ENCODE assay signal across 8 cellular contexts in genomic region chr17:79042421-79043190, GRCh38. TPM values are rescaled to one million over a fixed set of nuclear protein-coding genes. Genes with fewer than 3 reads are reported as not detected.
A peak's percentile ranks its signal among the peaks of the same experiment; 100 is the strongest.
DNase-seq lines count a peak whose midpoint lies in the region; ATAC-seq and TF ChIP-seq lines count a peak whose summit lies in the region.

No MANE protein-coding gene starts in this region.

- H3K4me3 Mint-ChIP-seq in activated CD4-positive, alpha-beta T cell treated with anti-CD3 and anti-CD28 coated beads for 36 hours: no peak overlapping the region

- intact Hi-C loops in activated CD4-positive, alpha-beta T cell treated with anti-CD3 and anti-CD28 coated beads for 36 hours (cut with DNase I, micrococcal nuclease): loop anchor here in 1 of 2 experiments (1.0 kb wide), 2 partner anchors 23 to 56 kb away; no protein-coding TSS in a partner anchor

- DNase-seq in GM10248 (ENCODE audit: extremely low spot score) (peak; percentile 68), NB4 (ENCODE audit: low read depth) (peak; percentile 50), cerebellum (ENCODE audit: low spot score) (peak; percentile 57), lung (ENCODE audit: low spot score) (peak; percentile 51), NCI-H446 treated with DMSO at 0.1 percent for 48 hours (lab: John Stamatoyannopoulos, UW) (no peak), RKO (ENCODE audit: low spot score) (no peak)
- DNase-seq in activated CD4-positive, alpha-beta T cell treated with anti-CD3 and anti-CD28 coated beads for 36 hours: peak; percentile 73
- DNase-seq in stimulated activated CD8-positive, alpha-beta memory T cell treated with anti-CD3 and anti-CD28 coated beads, Interleukin-4, amount 100 ng/mL, for 1 hour (ENCODE audit: low read depth in 2 of 2, low spot score in 1 of 2): peak; percentile 39 to 53

- no peaks in the 10 kb centered on the region for H3K36me3 Mint-ChIP-seq in activated CD4-positive, alpha-beta T cell treated with anti-CD3 and anti-CD28 coated beads for 36 hours (ENCODE audit: low read depth)

- peak; percentile 42 for ATAC-seq in activated CD4-positive, alpha-beta T cell treated with anti-CD3 and anti-CD28 coated beads for 36 hours
- no peak for ATAC-seq in lung (ENCODE audit: insufficient read depth, low FRiP score)

- peaks cover 0 to 2% of the 10 kb centered on the region in 2 donors for H3K36me3 ChIP-seq in lung (ENCODE audit: control insufficient read depth in 2 of 2, insufficient read depth in 2 of 2, low read length in 2 of 2)

- peak; percentile 82 for TF ChIP-seq CTCF in GM10248 (IDR thresholded peaks at IDR 0.05; ENCODE audit: control extremely low read depth, extremely low read depth, low read depth, missing control alignments)
- TF ChIP-seq CTCF in NB4 (IDR thresholded peaks at IDR 0.05; ENCODE audit: low read depth, low read length): peak; percentile 80
- peak; percentile 82 for TF ChIP-seq CTCF in lung (IDR thresholded peaks at IDR 0.05; ENCODE audit: control extremely low read depth, extremely low read depth)

- CTCF ChIA-PET in GM10248 (lab: Yijun Ruan, JAX): interaction anchor here (0.6 to 3.0 kb wide), 17 partner anchors 10 to 358 kb away, joined by 3 to 24 read pairs (median 3); no protein-coding TSS in a partner anchor
- CTCF ChIA-PET in activated CD4-positive, alpha-beta T cell treated with anti-CD3 and anti-CD28 coated beads for 36 hours (lab: Charles Lee): interaction anchor here (0.7 to 1.1 kb wide), 3 partner anchors 17 to 346 kb away, joined by 3 to 4 read pairs (median 4); no protein-coding TSS in a partner anchor

- no peaks in the 10 kb centered on the region for H3K27me3 ChIP-seq in lung (ENCODE audit: control insufficient read depth, insufficient read depth)

- H3K4me1 Mint-ChIP-seq in activated CD4-positive, alpha-beta T cell treated with anti-CD3 and anti-CD28 coated beads for 36 hours: no peaks in the 10 kb centered on the region

- H3K9me3 Mint-ChIP-seq in activated CD4-positive, alpha-beta T cell treated with anti-CD3 and anti-CD28 coated beads for 36 hours (ENCODE audit: low read depth): peaks cover 3% of the 10 kb centered on the region

- H3K27me3 Mint-ChIP-seq in activated CD4-positive, alpha-beta T cell treated with anti-CD3 and anti-CD28 coated beads for 36 hours: peaks cover 7% of the 10 kb centered on the region

- no peak overlapping the region for H3K27ac ChIP-seq in lung (ENCODE audit: low read depth in 1 of 2, low read length in 1 of 2)

- peaks cover 0 to 4% of the 10 kb centered on the region in 2 donors for H3K4me1 ChIP-seq in lung (ENCODE audit: control insufficient read depth in 2 of 2, insufficient read depth in 2 of 2, low read length in 2 of 2)

- POLR2A ChIA-PET in GM10248 (lab: Yijun Ruan, JAX): no interaction called here
- POLR2A ChIA-PET in activated CD4-positive, alpha-beta T cell treated with anti-CD3 and anti-CD28 coated beads for 36 hours (lab: Charles Lee): no interaction called here

- H3K4me3 ChIP-seq in NB4 (ENCODE audit: low read depth, low read length): no peak overlapping the region
- H3K4me3 ChIP-seq in lung: no peak overlapping the region

- H3K9me3 ChIP-seq in lung (ENCODE audit: control insufficient read depth in 2 of 2, insufficient read depth in 1 of 2, low read length in 1 of 2): no peaks in the 10 kb centered on the region

- TF ChIP-seq POLR2A in NB4 (IDR thresholded peaks at IDR 0.05; ENCODE audit: extremely low read depth, insufficient read length): no peak

- WGBS in lung, 2 donors: 61 to 62% methylated on average over 13 of the region's 13 CpGs

- no peak overlapping the region for H3K27ac Mint-ChIP-seq in activated CD4-positive, alpha-beta T cell treated with anti-CD3 and anti-CD28 coated beads for 36 hours

RNA-seq across cellular contexts. Expression of gene C1QTNF1, which starts 18.6 kb away (rescaled TPM):
- total RNA-seq in activated CD4-positive, alpha-beta T cell treated with anti-CD3 and anti-CD28 coated beads for 36 hours: under 1 TPM in 1 of 2 experiments, not detected in 1; 0.14 TPM
- total RNA-seq in cerebellum: 0.73 TPM
- 10 to 100 TPM in 1 of 2 donors, 1 to 10 TPM in 1; 7.4 to 35.7 TPM for total RNA-seq in lung
- polyA plus RNA-seq in lung: 10 to 100 TPM; 24.3 to 84.5 TPM

RNA-seq across cellular contexts. Expression of gene ENGASE, which starts 32.0 kb away (rescaled TPM):
- 10 to 100 TPM; 17.3 to 23.7 TPM for total RNA-seq in activated CD4-positive, alpha-beta T cell treated with anti-CD3 and anti-CD28 coated beads for 36 hours
- total RNA-seq in cerebellum (12.5 TPM), lung (10 to 100 TPM; 36.7 to 45.7 TPM)
- 10 to 100 TPM; 19.0 to 28.4 TPM for polyA plus RNA-seq in lung

RNA-seq across cellular contexts. Expression of gene CANT1, which starts 33.0 kb away (rescaled TPM):
- 10 to 100 TPM; 44.0 to 52.9 TPM for total RNA-seq in activated CD4-positive, alpha-beta T cell treated with anti-CD3 and anti-CD28 coated beads for 36 hours
- total RNA-seq in cerebellum: 17.7 TPM
- 10 to 100 TPM; 31.4 to 75.8 TPM for total RNA-seq in lung
- 10 to 100 TPM in 1 of 2 donors, 1 to 10 TPM in 1; 8.5 to 66.0 TPM for polyA plus RNA-seq in lung

Comparison
In these comparisons a context has a peak if more than half of its experiments do, and no peak if none do; other contexts are left out.
1. DNase-seq: peak in GM10248 (single experiment), NB4 (single experiment), activated CD4-positive, alpha-beta T cell treated with anti-CD3 and anti-CD28 coated beads for 36 hours (single experiment), cerebellum (single experiment), lung (single experiment) and stimulated activated CD8-positive, alpha-beta memory T cell treated with anti-CD3 and anti-CD28 coated beads, Interleukin-4, amount 100 ng/mL, for 1 hour (2 of 2); none in NCI-H446 treated with DMSO at 0.1 percent for 48 hours (single experiment) and RKO (single experiment).
2. Peak in every context shown above with its lines, with median percentiles within 50 percentile points of each other: CTCF ChIP-seq.